Comparison of ENCODE assay signal across 24 cellular contexts in the genomic region with DNA sequence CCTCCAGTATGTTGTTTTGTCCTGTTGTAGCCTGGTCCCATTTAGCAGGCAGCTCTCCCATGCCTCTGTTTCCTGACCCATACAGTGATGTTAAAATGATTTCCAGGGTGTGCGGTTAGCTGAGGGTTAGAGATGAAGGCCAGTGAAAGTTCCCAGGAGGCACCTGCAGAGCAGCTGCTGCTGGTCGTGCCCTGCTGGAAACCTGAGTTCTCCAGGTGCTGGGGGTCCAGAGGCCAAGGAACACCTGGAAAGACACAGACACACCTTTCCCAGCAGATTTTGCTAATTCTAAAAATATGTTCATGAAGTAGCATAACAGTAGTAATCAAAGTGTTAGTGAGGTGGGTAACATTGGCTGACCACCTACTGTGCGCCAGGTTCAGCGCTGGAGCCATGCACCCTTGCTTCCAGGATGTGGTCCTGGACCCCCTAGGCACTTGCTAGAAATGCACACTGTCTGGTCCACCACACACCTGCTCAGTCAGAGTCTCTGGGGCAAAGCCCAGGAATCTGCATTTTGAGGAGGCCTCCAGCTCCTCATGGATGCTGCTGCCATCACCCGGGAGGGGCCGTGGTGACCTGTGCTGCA.
DNase-seq lines count a peak whose midpoint lies in the region; ATAC-seq and TF ChIP-seq lines count a peak whose summit lies in the region.
"Had no signal": no experiment of that assay in that cellular context is flagged by ENCODE, and none has a peak within 500 bp of the region (broad histone marks: within the 10 kb centered on the region; RNA-seq: fewer than 3 reads in every experiment).

No MANE protein-coding gene starts in this region.

- peaks cover 0 to 2% of the 10 kb centered on the region in 2 donors for H3K4me1 ChIP-seq in neuronal stem cell (ENCODE audit: control insufficient read depth in 2 of 2, insufficient read depth in 1 of 2, low read depth in 1 of 2, low read length in 2 of 2)
- H3K4me1 ChIP-seq: Peyer's patch had no signal

- no peak for TF ChIP-seq CTCF in coronary artery (IDR thresholded peaks at IDR 0.05)

- H3K4me3 ChIP-seq in coronary artery (no peak overlapping the region), neuronal stem cell (ENCODE audit: low read length in 2 of 2) (no peak overlapping the region)
- H3K4me3 ChIP-seq: GM23248, Peyer's patch had no signal

- no peaks in the 10 kb centered on the region for H3K79me1 ChIP-seq in neuronal stem cell (ENCODE audit: low read depth, low read length)

- H3K4ac ChIP-seq in neuronal stem cell (ENCODE audit: low read length) = no peak overlapping the region

- H4K91ac ChIP-seq in neuronal stem cell (ENCODE audit: low read depth, low read length, poor library complexity) = no peak overlapping the region

- H3K4me2 ChIP-seq in neuronal stem cell (ENCODE audit: insufficient read depth, low read length, poor library complexity, severe bottlenecking) = no peak overlapping the region
- H3K4me2 ChIP-seq: KMS-11 had no signal

- peak overlapping the region; percentile 45 for H3K18ac ChIP-seq in neuronal stem cell (ENCODE audit: low read length)

- H3K36me3 ChIP-seq in neuronal stem cell (replicated peaks in 1 of 2; ENCODE audit: control insufficient read depth in 2 of 2, insufficient read depth in 2 of 2, low read length in 2 of 2) = no peaks in the 10 kb centered on the region
- H3K36me3 ChIP-seq: Peyer's patch had no signal

- no CpG with 5 or more reads among the region's 6 CpGs for WGBS in neuronal stem cell (ENCODE audit: extremely low coverage in 2 of 2, insufficient read length in 2 of 2, insufficient replicate concordance in 1 of 2), 2 donors

- no peak overlapping the region for H3K27ac Mint-ChIP-seq in activated CD8-positive, alpha-beta memory T cell treated with anti-CD3 and anti-CD28 coated beads, Interleukin-2, amount 10 ng/mL, durations not matched to agents 7 days and 5 days
- H3K27ac Mint-ChIP-seq: CD4-positive, alpha-beta T cell; IgD-negative memory B cell had no signal

- no peak for ATAC-seq in activated CD8-positive, alpha-beta memory T cell treated with anti-CD3 and anti-CD28 coated beads, Interleukin-2, amount 10 ng/mL, durations not matched to agents 7 days and 5 days
- ATAC-seq in GM19351 (IDR thresholded peaks at IDR 0.05; ENCODE audit: unreplicated experiment) = no peak

- H3K27ac ChIP-seq in coronary artery (no peak overlapping the region), neuronal stem cell (replicated peaks; ENCODE audit: low read length) (no peak overlapping the region)
- H3K27ac ChIP-seq: GM23248, HL-60, KMS-11, Peyer's patch had no signal

- no peaks in the 10 kb centered on the region for H3K27me3 ChIP-seq in neuronal stem cell (ENCODE audit: control insufficient read depth in 3 of 3, insufficient read depth in 3 of 3, low read depth in 1 of 3, low read length in 3 of 3)
- H3K27me3 ChIP-seq: Peyer's patch had no signal

- no peak overlapping the region for H2BK15ac ChIP-seq in neuronal stem cell (ENCODE audit: low read length)

- H3K23ac ChIP-seq in neuronal stem cell (ENCODE audit: low read depth, low read length, poor library complexity) = no peak overlapping the region

- no peak overlapping the region for H2AK5ac ChIP-seq in neuronal stem cell (ENCODE audit: low read depth, low read length)

- peak overlapping the region; percentile 71 for H2BK5ac ChIP-seq in neuronal stem cell (ENCODE audit: low read length)

- DNase-seq in activated CD8-positive, alpha-beta memory T cell treated with anti-CD3 and anti-CD28 coated beads for 24 hours = peak; percentile 7
- DNase-seq in activated CD8-positive, alpha-beta memory T cell treated with anti-CD3 and anti-CD28 coated beads, Interleukin-2, amount 10 ng/mL, durations not matched to agents 7 days and 5 days = no peak
- peak; percentile 26 for DNase-seq in coronary artery (ENCODE audit: low spot score)
- DNase-seq in neuronal stem cell (ENCODE audit: low spot score) = no peak
- no peak for DNase-seq in NCI-H146 treated with DMSO at 0.1 percent for 48 hours (lab: John Stamatoyannopoulos, UW; ENCODE audit: unreplicated experiment)
- no peak for DNase-seq in amygdala (lab: John Stamatoyannopoulos, UW)
- DNase-seq: 8988T; ACHN; CD4-positive, alpha-beta T cell; COR-L47; DMS53; GM23248; H7; NCI-H1048; NCI-H1417; NCI-H2081; NCI-H2227 treated with DMSO at 0.1 percent for 48 hours; NCI-H526 treated with DMSO at 0.1 percent for 48 hours; Peyer's patch; SHP77 treated with DMSO at 0.1 percent for 48 hours had no signal

- no peak overlapping the region for H3K14ac ChIP-seq in neuronal stem cell (ENCODE audit: low read length)

- no peaks in the 10 kb centered on the region for H3K36me3 Mint-ChIP-seq in activated CD8-positive, alpha-beta memory T cell treated with anti-CD3 and anti-CD28 coated beads, Interleukin-2, amount 10 ng/mL, durations not matched to agents 7 days and 5 days

- no peak overlapping the region for H4K8ac ChIP-seq in neuronal stem cell (ENCODE audit: low read depth, low read length)

- no peak overlapping the region for H2BK12ac ChIP-seq in neuronal stem cell (ENCODE audit: low read length)

- CTCF ChIA-PET in activated CD8-positive, alpha-beta memory T cell treated with anti-CD3 and anti-CD28 coated beads, Interleukin-2, amount 10 ng/mL, durations not matched to agents 7 days and 5 days (lab: Charles Lee) = no interaction called here

- H3K9ac ChIP-seq in neuronal stem cell (ENCODE audit: low read depth, low read length, poor library complexity) = no peak overlapping the region
- H3K9ac ChIP-seq: GM23248, KMS-11 had no signal

- H3K9me3 ChIP-seq in neuronal stem cell (replicated peaks in 1 of 2; ENCODE audit: control insufficient read depth in 2 of 2, insufficient read depth in 1 of 2, low read depth in 1 of 2, low read length in 2 of 2) = no peaks in the 10 kb centered on the region
- H3K9me3 ChIP-seq: Peyer's patch had no signal

- no peaks in the 10 kb centered on the region for H3K4me1 Mint-ChIP-seq in activated CD8-positive, alpha-beta memory T cell treated with anti-CD3 and anti-CD28 coated beads, Interleukin-2, amount 10 ng/mL, durations not matched to agents 7 days and 5 days

- no peak overlapping the region for H3K4me3 Mint-ChIP-seq in activated CD8-positive, alpha-beta memory T cell treated with anti-CD3 and anti-CD28 coated beads, Interleukin-2, amount 10 ng/mL, durations not matched to agents 7 days and 5 days
- H3K4me3 Mint-ChIP-seq: CD4-positive, alpha-beta T cell; IgD-negative memory B cell had no signal

- no peak overlapping the region for H2BK120ac ChIP-seq in neuronal stem cell (ENCODE audit: low read depth, low read length)

- H2AFZ ChIP-seq in neuronal stem cell (ENCODE audit: low read length) = no peak overlapping the region
- H2AFZ ChIP-seq: GM23248 had no signal

- H3K9me3 Mint-ChIP-seq in activated CD8-positive, alpha-beta memory T cell treated with anti-CD3 and anti-CD28 coated beads, Interleukin-2, amount 10 ng/mL, durations not matched to agents 7 days and 5 days (ENCODE audit: low read depth) = no peaks in the 10 kb centered on the region
- H3K9me3 Mint-ChIP-seq: CD4-positive, alpha-beta T cell; IgD-negative memory B cell had no signal

- H3K27me3 Mint-ChIP-seq in activated CD8-positive, alpha-beta memory T cell treated with anti-CD3 and anti-CD28 coated beads, Interleukin-2, amount 10 ng/mL, durations not matched to agents 7 days and 5 days = no peaks in the 10 kb centered on the region
- H3K27me3 Mint-ChIP-seq: CD4-positive, alpha-beta T cell had no signal

Comparison
In these comparisons a context has a peak if more than half of its experiments do, and no peak if none do; other contexts are left out.
1. DNase-seq: peak in activated CD8-positive, alpha-beta memory T cell treated with anti-CD3 and anti-CD28 coated beads for 24 hours (single experiment) and coronary artery (single experiment); none in activated CD8-positive, alpha-beta memory T cell treated with anti-CD3 and anti-CD28 coated beads, Interleukin-2, amount 10 ng/mL, durations not matched to agents 7 days and 5 days (single experiment), neuronal stem cell (single experiment), NCI-H146 treated with DMSO at 0.1 percent for 48 hours (single experiment) and amygdala (0 of 56).